11 cellular contexts compared by ENCODE assay signal in the genomic region with DNA sequence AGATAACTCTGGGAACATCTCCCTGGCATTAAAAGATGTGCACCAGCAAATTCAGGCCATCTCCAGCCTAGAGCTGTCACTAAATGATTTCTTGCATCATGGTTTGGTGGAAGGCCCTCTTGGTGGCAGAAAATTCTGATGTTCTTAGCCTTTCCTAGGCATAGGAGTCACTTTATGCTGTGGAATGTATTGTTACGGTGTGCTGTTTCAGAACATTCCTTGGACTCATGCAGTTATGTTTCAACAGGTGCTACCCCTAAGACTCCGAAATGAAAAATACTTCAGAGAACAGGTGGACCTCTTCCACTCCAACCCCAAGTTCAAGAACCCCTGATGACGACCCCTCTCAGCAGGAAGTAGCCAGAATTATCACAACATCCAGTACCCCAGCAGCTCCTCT. TPM values are rescaled to one million over a fixed set of nuclear protein-coding genes. Genes with fewer than 3 reads are reported as not detected.
DNase-seq lines count a peak whose midpoint lies in the region; ATAC-seq and TF ChIP-seq lines count a peak whose summit lies in the region.
"Had no signal": no experiment of that assay in that cellular context is flagged by ENCODE, and none has a peak within 500 bp of the region (broad histone marks: within the 10 kb centered on the region; RNA-seq: fewer than 3 reads in every experiment).

No MANE protein-coding gene starts in this region.

- WGBS in GM23248 (ENCODE audit: low coverage in 1 of 2, low lambda C conversion rate in 2 of 2, missing lambda C conversion rate in 2 of 2), 2 experiments = 69 to 71% methylated on average over 3 of the region's 3 CpGs
- WGBS in gastroesophageal sphincter (ENCODE audit: low coverage in 1 of 2), 2 donors = 36 to 100% methylated on average over 1 to 3 of the region's 3 CpGs

- CTCF ChIA-PET in PC-3 (lab: Charles Lee) = no interaction called here

- H3K36me3 ChIP-seq in GM23248 (ENCODE audit: low read depth) = no peaks in the 10 kb centered on the region
- no peaks in the 10 kb centered on the region for H3K36me3 ChIP-seq in PC-3 (ENCODE audit: low read depth, low read length)
- no peaks in the 10 kb centered on the region for H3K36me3 ChIP-seq in gastroesophageal sphincter
- H3K36me3 ChIP-seq in skeletal muscle tissue (ENCODE audit: control insufficient read depth in 3 of 3, insufficient read depth in 3 of 3, low read length in 3 of 3) = no peaks in the 10 kb centered on the region
- no peaks in the 10 kb centered on the region for H3K36me3 ChIP-seq in MG63

- TF ChIP-seq POLR2A in gastroesophageal sphincter (IDR thresholded peaks at IDR 0.05) = no peak

- H3K4me1 ChIP-seq in GM23248 (ENCODE audit: insufficient read depth) = 0 out of 2 replicates have a peak, but pooled peaks cover 10% of the 10 kb centered on the region
- no peaks in the 10 kb centered on the region for H3K4me1 ChIP-seq in PC-3 (ENCODE audit: insufficient read depth, low read length)
- peaks cover 0 to 22% (median 0%) of the 10 kb centered on the region in 3 donors for H3K4me1 ChIP-seq in gastroesophageal sphincter
- H3K4me1 ChIP-seq in skeletal muscle tissue (ENCODE audit: control insufficient read depth in 3 of 3, insufficient read depth in 3 of 3, low read length in 3 of 3) = peaks cover 13 to 53% (median 27%) of the 10 kb centered on the region in 3 donors

- H3K4me1 Mint-ChIP-seq in endothelial cell (ENCODE audit: unreplicated experiment) = peaks cover 43% of the 10 kb centered on the region
- H3K4me1 Mint-ChIP-seq: naive B cell had no signal

- H3K27ac ChIP-seq in GM23248 (no peak overlapping the region), PC-3 (ENCODE audit: low read length) (no peak overlapping the region), gastroesophageal sphincter (peak overlapping the region in 3 of 4 donors; percentile 63 to 82 (median 79)), skeletal muscle tissue (ENCODE audit: low read depth, low read length) (peak overlapping the region; percentile 62)

- H4K20me1 ChIP-seq in GM23248 (ENCODE audit: insufficient read depth) (no peaks in the 10 kb centered on the region), PC-3 (ENCODE audit: low read length) (no peaks in the 10 kb centered on the region)

- no TSS peak for BruUV-seq in PC-3 (replicated peaks; lab: Mats Ljungman, UMichigan)

- DNase-seq in GM23248 (no peak), PC-3 (peak; percentile 46), endothelial cell (ENCODE audit: low spot score) (no peak), MG63 (no peak)
- DNase-seq: activated T-cell treated with anti-CD3 and anti-CD28 coated beads, Interleukin-2, amount 50 U/mL, for 48 hours; naive B cell; NCI-H1048 had no signal

- POLR2A ChIA-PET in PC-3 (lab: Charles Lee; ENCODE audit: unreplicated experiment) = interaction anchor here (0.6 kb wide), 1 partner anchor 1009 kb away, joined by 3 read pairs; no protein-coding TSS in a partner anchor

- TF ChIP-seq CTCF in PC-3 (conservative IDR thresholded peaks at IDR 0.05; ENCODE audit: low read depth, low read length) (peak; percentile 55), gastroesophageal sphincter (IDR thresholded peaks at IDR 0.05) (peak in 1 of 4 experiments; percentile 9), endothelial cell (IDR thresholded peaks at IDR 0.05; ENCODE audit: unreplicated experiment) (no peak)

- H3K27ac Mint-ChIP-seq in endothelial cell (ENCODE audit: unreplicated experiment) = no peak overlapping the region
- H3K27ac Mint-ChIP-seq: naive B cell had no signal

- H2AFZ ChIP-seq in GM23248 (peak overlapping the region; percentile 56), PC-3 (ENCODE audit: low read length) (no peak overlapping the region)

- H3K9me3 Mint-ChIP-seq in endothelial cell (ENCODE audit: unreplicated experiment) = no peaks in the 10 kb centered on the region

- H3K9me3 ChIP-seq in GM23248 (ENCODE audit: low read depth) (no peaks in the 10 kb centered on the region), PC-3 (ENCODE audit: low read length) (no peaks in the 10 kb centered on the region), gastroesophageal sphincter (no peaks in the 10 kb centered on the region), skeletal muscle tissue (ENCODE audit: control insufficient read depth in 3 of 3, low read length in 3 of 3) (no peaks in the 10 kb centered on the region), MG63 (no peaks in the 10 kb centered on the region)

- no peaks in the 10 kb centered on the region for H3K36me3 Mint-ChIP-seq in endothelial cell (ENCODE audit: low read depth, unreplicated experiment)
- H3K36me3 Mint-ChIP-seq: naive B cell had no signal

- ATAC-seq in PC-3 (peak; percentile 62), gastroesophageal sphincter (no peak), GM21576 (IDR thresholded peaks at IDR 0.05; ENCODE audit: unreplicated experiment) (no peak), GM21619 (IDR thresholded peaks at IDR 0.05; ENCODE audit: unreplicated experiment) (no peak)

- H3K27me3 Mint-ChIP-seq in endothelial cell (ENCODE audit: unreplicated experiment) = no peaks in the 10 kb centered on the region

- H3K79me2 ChIP-seq in GM23248 (ENCODE audit: insufficient read depth) = no peaks in the 10 kb centered on the region
- H3K79me2 ChIP-seq in PC-3 (ENCODE audit: low read length) = no peaks in the 10 kb centered on the region

- intact Hi-C loops in PC-3 (cut with micrococcal nuclease) = no loop called here

- no peak overlapping the region for H3K4me2 ChIP-seq in GM23248 (ENCODE audit: unreplicated experiment)
- no peak overlapping the region for H3K4me2 ChIP-seq in PC-3 (ENCODE audit: low read length)

- in situ Hi-C loops in GM23248 (cut with MboI) = no loop called here

- H3F3A ChIP-seq in GM23248 (ENCODE audit: insufficient read depth) = 0 out of 2 replicates have a peak, but pooled peaks cover 11% of the 10 kb centered on the region
- no peaks in the 10 kb centered on the region for H3F3A ChIP-seq in PC-3 (ENCODE audit: low read length, unreplicated experiment)

- no peak for TF ChIP-seq EP300 in gastroesophageal sphincter (IDR thresholded peaks at IDR 0.05)

- no peak overlapping the region for H3K9ac ChIP-seq in GM23248
- H3K9ac ChIP-seq in PC-3 (ENCODE audit: low read length) = no peak overlapping the region
- peak overlapping the region in 2 of 3 donors; percentile 16 to 54 for H3K9ac ChIP-seq in skeletal muscle tissue (ENCODE audit: low read depth in 1 of 3, low read length in 3 of 3)

- H3K4me3 Mint-ChIP-seq in endothelial cell (ENCODE audit: unreplicated experiment) = no peak overlapping the region
- H3K4me3 Mint-ChIP-seq: naive B cell had no signal

- no peaks in the 10 kb centered on the region for H3K27me3 ChIP-seq in GM23248 (replicated peaks; ENCODE audit: insufficient read depth)
- H3K27me3 ChIP-seq in PC-3 (ENCODE audit: low read length) = no peaks in the 10 kb centered on the region
- H3K27me3 ChIP-seq in gastroesophageal sphincter = no peaks in the 10 kb centered on the region
- H3K27me3 ChIP-seq in skeletal muscle tissue (ENCODE audit: control insufficient read depth in 3 of 3, insufficient read depth in 3 of 3, low read length in 3 of 3) = no peaks in the 10 kb centered on the region
- no peaks in the 10 kb centered on the region for H3K27me3 ChIP-seq in MG63

- H3K9me2 ChIP-seq in GM23248 (ENCODE audit: insufficient read depth) (no peaks in the 10 kb centered on the region), PC-3 (replicated peaks; ENCODE audit: low read length) (no peaks in the 10 kb centered on the region)

- H3K4me3 ChIP-seq in GM23248 = no peak overlapping the region
- H3K4me3 ChIP-seq in PC-3 (ENCODE audit: low read length) = no peak overlapping the region
- no peak overlapping the region for H3K4me3 ChIP-seq in gastroesophageal sphincter
- H3K4me3 ChIP-seq in skeletal muscle tissue (ENCODE audit: low read length in 3 of 3) = no peak overlapping the region
- H3K4me3 ChIP-seq in MG63 = no peak overlapping the region

RNA-seq across cellular contexts. Expression of a gene that starts 20.3 kb away (rescaled TPM):
- total RNA-seq in GM23248 (2014; rRNA removed; shearing (Covaris generic)) = 66.8 and 69.6 TPM in 2 replicates
- 65.9 and 69.9 TPM in 2 replicates for polyA plus RNA-seq in GM23248 (2016; fragmentation: Nextera tagmentation; extraction: Ambion mirVana)
- total RNA-seq in PC-3 (2014; rRNA removed) = 24.5 and 28.0 TPM in 2 replicates
- 10 to 100 TPM; 21.9 to 36.2 (median 25.3) TPM for total RNA-seq in gastroesophageal sphincter
- 39.7 TPM for total RNA-seq in skeletal muscle tissue
- 450 TPM for total RNA-seq in endothelial cell (ENCODE audit: unreplicated experiment)
- total RNA-seq in MG63 (2014; rRNA removed; shearing (Covaris generic); ENCODE audit: low replicate concordance) = 12.3 and 12.6 TPM in 2 replicates

Comparison
In these comparisons a context has a peak if more than half of its experiments do, and no peak if none do; other contexts are left out.
1. H3K27ac ChIP-seq: peak in gastroesophageal sphincter (3 of 4) and skeletal muscle tissue (single experiment); none in GM23248 (single experiment) and PC-3 (single experiment).
2. H3K9ac ChIP-seq: peak in skeletal muscle tissue (2 of 3); none in GM23248 (single experiment) and PC-3 (single experiment).